13 cellular contexts compared by ENCODE assay signal in genomic region chr1:10251325-10252103, GRCh38. TPM values are rescaled to one million over a fixed set of nuclear protein-coding genes. Genes with fewer than 3 reads are reported as not detected.
DNase-seq lines count a peak whose midpoint lies in the region; ATAC-seq, FAIRE-seq and TF ChIP-seq lines count a peak whose summit lies in the region.
"Had no signal": no experiment of that assay in that cellular context is flagged by ENCODE, and none has a peak within 500 bp of the region (broad histone marks: within the 10 kb centered on the region; RNA-seq: fewer than 3 reads in every experiment).

No MANE protein-coding gene starts in this region.

- no peak overlapping the region for H2AFZ ChIP-seq in MM.1S (ENCODE audit: low read length)

- H3K79me2 ChIP-seq in MM.1S (ENCODE audit: low read length), result peaks cover 80% of the 10 kb centered on the region

- H3K9me3 ChIP-seq in MM.1S (replicated peaks; ENCODE audit: insufficient read depth, low read length) (no peaks in the 10 kb centered on the region), mucosa of descending colon (no peaks in the 10 kb centered on the region)

- DNase-seq in GM03348 (ENCODE audit: low spot score) (peak; percentile 17), MM.1S (peak; percentile 82), bronchial epithelial cell (ENCODE audit: low read depth) (peak; percentile 33), mucosa of descending colon (no peak), NK-92 (lab: John Stamatoyannopoulos, UW; ENCODE audit: unreplicated experiment) (no peak), amniotic stem cell (lab: John Stamatoyannopoulos, UW) (no peak), midbrain (lab: John Stamatoyannopoulos, UW) (no peak)
- DNase-seq: activated gamma-delta T cell, dorsolateral prefrontal cortex had no signal

- intact Hi-C loops in mucosa of descending colon (cut with DNase I, micrococcal nuclease), result no loop called here

- FAIRE-seq in bronchial epithelial cell (lab: Jason Lieb, UNC), result no peak
- FAIRE-seq: GM12891, TTC549 had no signal

- no peaks in the 10 kb centered on the region for H4K20me1 ChIP-seq in MM.1S (ENCODE audit: insufficient read depth, low read length)

- peak; percentile 18 for ATAC-seq in mucosa of descending colon
- no peak for ATAC-seq in HG03457 (IDR thresholded peaks at IDR 0.05; ENCODE audit: unreplicated experiment)
- ATAC-seq: sciatic nerve had no signal

- H3K4me3 ChIP-seq in MM.1S (ENCODE audit: low read length) (no peak overlapping the region), bronchial epithelial cell (ENCODE audit: low read depth, low read length) (no peak overlapping the region), mucosa of descending colon (no peak overlapping the region)
- H3K4me3 ChIP-seq: dorsolateral prefrontal cortex had no signal

- H3K4me1 ChIP-seq in MM.1S (ENCODE audit: low read length) (peaks cover 35% of the 10 kb centered on the region), mucosa of descending colon (ENCODE audit: low read depth) (peaks cover 18% of the 10 kb centered on the region)

- H3K27me3 ChIP-seq in MM.1S (replicated peaks; ENCODE audit: insufficient read depth, low read length), result no peaks in the 10 kb centered on the region
- no peaks in the 10 kb centered on the region for H3K27me3 ChIP-seq in bronchial epithelial cell (ENCODE audit: control insufficient read depth, insufficient read depth, low read length)
- H3K27me3 ChIP-seq: dorsolateral prefrontal cortex had no signal

- TF ChIP-seq CTCF in MM.1S (IDR thresholded peaks at IDR 0.05; ENCODE audit: low read length), result no peak
- TF ChIP-seq CTCF in bronchial epithelial cell (IDR thresholded peaks at IDR 0.05; ENCODE audit: insufficient read depth, low read length, severe bottlenecking), result no peak
- TF ChIP-seq CTCF in mucosa of descending colon (IDR thresholded peaks at IDR 0.05), result no peak

- H3F3A ChIP-seq in MM.1S (ENCODE audit: insufficient read depth, low read length), result peaks cover 32% of the 10 kb centered on the region

- peak overlapping the region; percentile 35; the same call in 1 of the 2 replicates for H3K4me2 ChIP-seq in MM.1S (ENCODE audit: low read depth, low read length)

- H3K9me2 ChIP-seq in MM.1S (replicated peaks; ENCODE audit: insufficient read depth, low read length), result no peaks in the 10 kb centered on the region

- peak overlapping the region; percentile 93 for H3K27ac ChIP-seq in MM.1S (ENCODE audit: low read length)

- H3K9ac ChIP-seq in MM.1S (ENCODE audit: low read length), result peak overlapping the region; percentile 45

- H3K36me3 ChIP-seq in MM.1S (replicated peaks; ENCODE audit: insufficient read depth, low read length) (no peaks in the 10 kb centered on the region), bronchial epithelial cell (ENCODE audit: control insufficient read depth, insufficient read depth, low read length) (no peaks in the 10 kb centered on the region), mucosa of descending colon (ENCODE audit: low read depth) (no peaks in the 10 kb centered on the region)

RNA-seq across cellular contexts. Expression of gene KIF1B, which starts 41.1 kb away (rescaled TPM):
- total RNA-seq in bronchial epithelial cell (18.2 and 27.4 TPM in 2 replicates), mucosa of descending colon (10 to 100 TPM; 35.6 to 62.2 (median 48.0) TPM)

Comparison
In these comparisons a context has a peak if more than half of its experiments do, and no peak if none do; other contexts are left out.
1. DNase-seq: peak in GM03348 (single experiment), MM.1S (single experiment) and bronchial epithelial cell (single experiment); none in mucosa of descending colon (0 of 3), NK-92 (single experiment), amniotic stem cell (single experiment) and midbrain (single experiment).